ENCODE assay signal across 1 cellular context in genomic region chr6:31948753-31949413, GRCh38.
TF ChIP-seq lines count a peak whose summit lies in the region.

No MANE protein-coding gene starts in this region.

TF ChIP-seq in HCT116, 20 proteins besides CTCF, POLR2A, EP300 and RAD21 (continued from another document):
- TF ChIP-seq, protein P1, sequence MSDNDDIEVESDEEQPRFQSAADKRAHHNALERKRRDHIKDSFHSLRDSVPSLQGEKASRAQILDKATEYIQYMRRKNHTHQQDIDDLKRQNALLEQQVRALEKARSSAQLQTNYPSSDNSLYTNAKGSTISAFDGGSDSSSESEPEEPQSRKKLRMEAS (IDR thresholded peaks at IDR 0.05) = peak; percentile 49; the same call in 1 of the 2 replicates
